Comparison of ENCODE assay signal across 11 cellular contexts in genomic region chr14:102530828-102531478, GRCh38. TPM values are rescaled to one million over a fixed set of nuclear protein-coding genes. Genes with fewer than 3 reads are reported as not detected.
A peak's percentile ranks its signal among the peaks of the same experiment; 100 is the strongest.
DNase-seq lines count a peak whose midpoint lies in the region; ATAC-seq and TF ChIP-seq lines count a peak whose summit lies in the region.
"Had no signal": no experiment of that assay in that cellular context is flagged by ENCODE, and none has a peak within 500 bp of the region (broad histone marks: within the 10 kb centered on the region; RNA-seq: fewer than 3 reads in every experiment).

No MANE protein-coding gene starts in this region.

- H3K9me2 ChIP-seq in OCI-LY7 (ENCODE audit: insufficient read depth, low read length): no peaks in the 10 kb centered on the region

- no peaks in the 10 kb centered on the region for H4K20me1 ChIP-seq in OCI-LY7 (ENCODE audit: insufficient read depth, low read length)

- H3K27me3 Mint-ChIP-seq in activated CD4-positive, alpha-beta T cell treated with anti-CD3 and anti-CD28 coated beads, Interleukin-2, amount 10 ng/mL, durations not matched to agents 7 days and 5 days: no peaks in the 10 kb centered on the region

- intact Hi-C loops in OCI-LY7 (cut with micrococcal nuclease; ENCODE audit: unreplicated experiment) (no loop called here), transverse colon (cut with DNase I; ENCODE audit: low total_unique reads) (no loop called here), posterior vena cava (cut with DNase I) (no loop called here)

- H3K36me3 ChIP-seq in OCI-LY7 (ENCODE audit: insufficient read depth, low read length) (no peaks in the 10 kb centered on the region), transverse colon (no peaks in the 10 kb centered on the region)

- TF ChIP-seq CTCF in OCI-LY7 (conservative IDR thresholded peaks at IDR 0.05; ENCODE audit: low read length) (no peak), transverse colon (IDR thresholded peaks at IDR 0.05) (no peak)

- peak overlapping the region; percentile 39; the same call in 1 of the 2 replicates for H3K4me2 ChIP-seq in OCI-LY7 (ENCODE audit: low read length)

- H2AFZ ChIP-seq in OCI-LY7 (ENCODE audit: low read length): peak overlapping the region; percentile 37; the same call in 1 of the 2 replicates

- CTCF ChIA-PET in activated CD4-positive, alpha-beta T cell treated with anti-CD3 and anti-CD28 coated beads, Interleukin-2, amount 10 ng/mL, durations not matched to agents 7 days and 5 days (lab: Charles Lee): interaction anchor here (0.6 kb wide), 1 partner anchor 101 kb away, joined by 3 read pairs; no protein-coding TSS in a partner anchor
- CTCF ChIA-PET in OCI-LY7 (lab: Charles Lee; ENCODE audit: unreplicated experiment): no interaction called here

- no peak overlapping the region for H3K4me3 Mint-ChIP-seq in activated CD4-positive, alpha-beta T cell treated with anti-CD3 and anti-CD28 coated beads, Interleukin-2, amount 10 ng/mL, durations not matched to agents 7 days and 5 days

- H3K27me3 ChIP-seq in transverse colon: no peaks in the 10 kb centered on the region

- WGBS in transverse colon (ENCODE audit: low coverage in 1 of 2), 2 donors: 40 to 53% methylated on average over 12 to 13 of the region's 13 CpGs

- in situ Hi-C loops in transverse colon (cut with MboI; ENCODE audit: low pct_ligation_motif_present in 1 of 4, low pct_unique_long_range_greater_than_20kb in 1 of 4, low sequenced_read_pairs in 3 of 4): no loop called here

- H3K79me2 ChIP-seq in OCI-LY7 (ENCODE audit: insufficient read depth, low read depth, low read length): no peaks in the 10 kb centered on the region

- TF ChIP-seq EP300 in transverse colon (IDR thresholded peaks at IDR 0.05; ENCODE audit: low read depth): no peak

- BruUV-seq in OCI-LY7 (replicated peaks; lab: Mats Ljungman, UMichigan): no TSS peak

- peak; percentile 59 for ATAC-seq in esophagus mucosa

- peaks cover 10% of the 10 kb centered on the region for H3K4me1 Mint-ChIP-seq in activated CD4-positive, alpha-beta T cell treated with anti-CD3 and anti-CD28 coated beads, Interleukin-2, amount 10 ng/mL, durations not matched to agents 7 days and 5 days

- no peaks in the 10 kb centered on the region for H3K9me3 ChIP-seq in OCI-LY7 (ENCODE audit: low read length)
- no peaks in the 10 kb centered on the region for H3K9me3 ChIP-seq in transverse colon

- POLR2A ChIA-PET in activated CD4-positive, alpha-beta T cell treated with anti-CD3 and anti-CD28 coated beads, Interleukin-2, amount 10 ng/mL, durations not matched to agents 7 days and 5 days (lab: Charles Lee): no interaction called here
- POLR2A ChIA-PET in OCI-LY7 (lab: Charles Lee): interaction anchor here (1.0 kb wide), 1 partner anchor 740 kb away, joined by 4 read pairs; no protein-coding TSS in a partner anchor

- H3K4me1 ChIP-seq in OCI-LY7 (ENCODE audit: insufficient read depth, low read length, poor library complexity, severe bottlenecking): peaks cover 14% of the 10 kb centered on the region
- H3K4me1 ChIP-seq in transverse colon: peaks cover 8 to 21% (median 18%) of the 10 kb centered on the region in 4 donors

- no peak for DNase-seq in activated CD4-positive, alpha-beta T cell treated with anti-CD3 and anti-CD28 coated beads, Interleukin-2, amount 10 ng/mL, durations not matched to agents 7 days and 5 days
- no peak for DNase-seq in activated CD4-positive, alpha-beta T cell treated with anti-CD3 and anti-CD28 coated beads for 4 hours
- DNase-seq in OCI-LY7 (ENCODE audit: low spot score) (peak; percentile 43), transverse colon (no peak), NCI-H345 treated with DMSO at 0.1 percent for 48 hours (lab: John Stamatoyannopoulos, UW; ENCODE audit: unreplicated experiment) (no peak), posterior vena cava (ENCODE audit: low spot score) (no peak), LoVo (ENCODE audit: low spot score) (no peak)
- DNase-seq: activated T-cell treated with anti-CD3 and anti-CD28 coated beads for 4 hours, anterior cingulate cortex, substantia nigra had no signal

- H3K27ac Mint-ChIP-seq in activated CD4-positive, alpha-beta T cell treated with anti-CD3 and anti-CD28 coated beads, Interleukin-2, amount 10 ng/mL, durations not matched to agents 7 days and 5 days: peak overlapping the region; percentile 72

- no peak overlapping the region for H3K27ac ChIP-seq in OCI-LY7 (ENCODE audit: low read depth, low read length, poor library complexity, severe bottlenecking)
- peak overlapping the region; percentile 75 to 83 (median 80) for H3K27ac ChIP-seq in transverse colon

- TF ChIP-seq POLR2A in transverse colon (IDR thresholded peaks at IDR 0.05): peak; percentile 17

- H3K36me3 Mint-ChIP-seq in activated CD4-positive, alpha-beta T cell treated with anti-CD3 and anti-CD28 coated beads, Interleukin-2, amount 10 ng/mL, durations not matched to agents 7 days and 5 days (ENCODE audit: low read depth): no peaks in the 10 kb centered on the region

- H3K9me3 Mint-ChIP-seq in activated CD4-positive, alpha-beta T cell treated with anti-CD3 and anti-CD28 coated beads, Interleukin-2, amount 10 ng/mL, durations not matched to agents 7 days and 5 days: no peaks in the 10 kb centered on the region

- H3K4me3 ChIP-seq in OCI-LY7 (ENCODE audit: low read depth, low read length, poor library complexity, severe bottlenecking): no peak overlapping the region
- H3K4me3 ChIP-seq in transverse colon: peak overlapping the region in 1 of 4 donors; percentile 19

RNA-seq across cellular contexts. Expression of gene ANKRD9, which starts 21.4 kb away (rescaled TPM):
- total RNA-seq in activated CD4-positive, alpha-beta T cell treated with anti-CD3 and anti-CD28 coated beads, Interleukin-2, amount 10 ng/mL, durations not matched to agents 7 days and 5 days: 1 to 10 TPM; 4.9 to 6.2 TPM
- total RNA-seq in OCI-LY7 (2014; rRNA removed; shearing (Covaris generic)): 1.1 and 1.2 TPM in 2 replicates
- total RNA-seq in OCI-LY7 (2022): 1.5 and 1.9 TPM in 2 replicates
- 16.1 TPM for total RNA-seq in esophagus mucosa
- 100 to 1,000 TPM; 171 to 504 (median 319) TPM for total RNA-seq in transverse colon
- total RNA-seq in posterior vena cava: 10 to 100 TPM; 14.0 TPM

Comparison
In these comparisons a context has a peak if more than half of its experiments do, and no peak if none do; other contexts are left out.
1. RNA of gene ANKRD9, which starts 21.4 kb away (total RNA-seq): 171 to 504 TPM in transverse colon; 16.1 TPM in esophagus mucosa (single experiment), 14.0 TPM in posterior vena cava, 4.9 to 6.2 TPM in activated CD4-positive, alpha-beta T cell treated with anti-CD3 and anti-CD28 coated beads, Interleukin-2, amount 10 ng/mL, durations not matched to agents 7 days and 5 days and 1.1 to 1.9 TPM in OCI-LY7; every median in the first group is over 10 times any median in the second.